1 cellular context compared by ENCODE assay signal in genomic region chr9:82781965-82782392, GRCh38.
TF ChIP-seq lines count a peak whose summit lies in the region.

No MANE protein-coding gene starts in this region.

TF ChIP-seq in HEK293, 187 proteins besides CTCF, POLR2A, EP300 and RAD21 (continued from another document and continues in another):
- TF ChIP-seq ZNF404 (tag by site-specific recombination; IDR thresholded peaks at IDR 0.05) (no peak), ZNF843 (tag by site-specific recombination; IDR thresholded peaks at IDR 0.05) (peak; percentile 88), KLF9 (tag by site-specific recombination; IDR thresholded peaks at IDR 0.05; ENCODE audit: low read depth) (0 out of 2 replicates have a peak, but pooled peaks have one; percentile 11), SP7 (tag by site-specific recombination; IDR thresholded peaks at IDR 0.05) (peak; percentile 97), GLI2 (tag by site-specific recombination; IDR thresholded peaks at IDR 0.05; ENCODE audit: borderline replicate concordance, low read depth) (peak; percentile 76), ZBTB44 (tag by site-specific recombination; IDR thresholded peaks at IDR 0.05) (peak; percentile 93), ZBTB48 (tag by site-specific recombination; IDR thresholded peaks at IDR 0.05) (0 out of 2 replicates have a peak, but pooled peaks have one; percentile 50), PRDM6 (tag by site-specific recombination; IDR thresholded peaks at IDR 0.05) (peak; percentile 93), ZSCAN4 (tag by site-specific recombination; IDR thresholded peaks at IDR 0.05) (no peak), ZNF146 (tag by site-specific recombination; IDR thresholded peaks at IDR 0.05) (no peak), ZNF169 (tag by site-specific recombination; IDR thresholded peaks at IDR 0.05) (no peak), ZNF2 (tag by site-specific recombination; IDR thresholded peaks at IDR 0.05) (peak; percentile 11; the same call in 1 of the 2 replicates), PRDM10 (tag by site-specific recombination; IDR thresholded peaks at IDR 0.05) (0 out of 2 replicates have a peak, but pooled peaks have one; percentile 24), IKZF3 (tag by site-specific recombination; IDR thresholded peaks at IDR 0.05) (peak; percentile 84), ZNF558 (tag by site-specific recombination; IDR thresholded peaks at IDR 0.05) (0 out of 2 replicates have a peak, but pooled peaks have one; percentile 23), OVOL3 (tag by site-specific recombination; IDR thresholded peaks at IDR 0.05) (peak; percentile 43; the same call in 1 of the 2 replicates), ZNF335 (tag by site-specific recombination; conservative IDR thresholded peaks at IDR 0.05) (0 out of 2 replicates have a peak, but pooled peaks have one; percentile 31), ZNF670 (tag by site-specific recombination; IDR thresholded peaks at IDR 0.05; ENCODE audit: low read depth) (no peak), ZNF112 (tag by site-specific recombination; IDR thresholded peaks at IDR 0.05) (no peak), ZNF610 (tag by site-specific recombination; IDR thresholded peaks at IDR 0.05; ENCODE audit: borderline replicate concordance) (no peak), ZBTB11 (tag by site-specific recombination; conservative IDR thresholded peaks at IDR 0.05; ENCODE audit: low read depth) (no peak), KLF7 (tag by site-specific recombination; IDR thresholded peaks at IDR 0.05; ENCODE audit: borderline replicate concordance) (no peak), WT1 (tag by site-specific recombination; IDR thresholded peaks at IDR 0.05) (peak; percentile 97), ZNF837 (tag by site-specific recombination; IDR thresholded peaks at IDR 0.05) (no peak), MZF1 (tag by site-specific recombination; IDR thresholded peaks at IDR 0.05; ENCODE audit: borderline replicate concordance) (no peak), ZNF560 (tag by site-specific recombination; IDR thresholded peaks at IDR 0.05; ENCODE audit: borderline replicate concordance) (no peak), ZNF621 (tag by site-specific recombination; IDR thresholded peaks at IDR 0.05) (no peak), ZNF449 (tag by site-specific recombination; IDR thresholded peaks at IDR 0.05) (no peak; the same call in 1 of the 2 replicates), ZNF518A (tag by site-specific recombination; conservative IDR thresholded peaks at IDR 0.05; ENCODE audit: low read depth) (no peak), OSR2 (tag by site-specific recombination; IDR thresholded peaks at IDR 0.05) (peak; percentile 68), ZNF747 (tag by site-specific recombination; IDR thresholded peaks at IDR 0.05) (no peak), ZNF792 (tag by site-specific recombination; IDR thresholded peaks at IDR 0.05) (no peak), SCRT1 (tag by site-specific recombination; IDR thresholded peaks at IDR 0.05; ENCODE audit: borderline replicate concordance) (peak; percentile 54), ZNF704 (tag by site-specific recombination; IDR thresholded peaks at IDR 0.05) (no peak), ZNF580 (tag by site-specific recombination; IDR thresholded peaks at IDR 0.05) (peak; percentile 74; the same call in 1 of the 2 replicates), ZNF561 (tag by site-specific recombination; IDR thresholded peaks at IDR 0.05; ENCODE audit: borderline replicate concordance) (0 out of 2 replicates have a peak, but pooled peaks have one; percentile 80)
